ENCODE assay signal across 1 cellular context in genomic region chr14:25150401-25150800, GRCh38.
TF ChIP-seq lines count a peak whose summit lies in the region.

No MANE protein-coding gene starts in this region.

TF ChIP-seq in IMR-90, 13 proteins besides CTCF, POLR2A, EP300 and RAD21:
- TF ChIP-seq ELK1 (IDR thresholded peaks at IDR 0.05; ENCODE audit: borderline replicate concordance, low read depth, low read length) = no peak
- no peak for TF ChIP-seq BHLHE40 (IDR thresholded peaks at IDR 0.05; ENCODE audit: low read depth, low read length)
- no peak for TF ChIP-seq CEBPB (IDR thresholded peaks at IDR 0.05; ENCODE audit: low read depth, low read length)
